ENCODE assay signal across 9 cellular contexts in genomic region chr6:37704498-37704897, GRCh38. TPM values are rescaled to one million over a fixed set of nuclear protein-coding genes. Genes with fewer than 3 reads are reported as not detected.
DNase-seq lines count a peak whose midpoint lies in the region; ATAC-seq, FAIRE-seq and TF ChIP-seq lines count a peak whose summit lies in the region.
"Not testable (repeated sequence)": the region's sequence is repeated elsewhere in the genome, so short reads cannot be mapped to it uniquely, and the experiment has no call there.
"Had no signal": no experiment of that assay in that cellular context is flagged by ENCODE, and none has a peak within 500 bp of the region (broad histone marks: within the 10 kb centered on the region; RNA-seq: fewer than 3 reads in every experiment).

No MANE protein-coding gene starts in this region.

- not testable (repeated sequence) for H4K20me1 ChIP-seq in PC-3 (ENCODE audit: low read length); K562 (replicated peaks; ENCODE audit: control insufficient read depth, insufficient read depth, low read length)

- H3K4me3 ChIP-seq in PC-3 (ENCODE audit: low read length); K562: not testable (repeated sequence)
- H3K4me3 ChIP-seq in left ventricle myocardium inferior (peak overlapping the region; percentile 68), sigmoid colon (peak overlapping the region in 1 of 4 donors; percentile 56)

- not testable (repeated sequence) for H3K4me1 ChIP-seq in PC-3 (ENCODE audit: insufficient read depth, low read length)
- H3K4me1 ChIP-seq in K562 (replicated peaks in 1 of 2; ENCODE audit: control insufficient read depth in 2 of 2, insufficient read depth in 2 of 2, low read length in 2 of 2) = peaks cover 8 to 16% of the 10 kb centered on the region in 2 experiments; a peak in 4 of 5 replicates
- H3K4me1 ChIP-seq in left ventricle myocardium inferior = peaks cover 15% of the 10 kb centered on the region
- peaks cover 0 to 19% (median 7%) of the 10 kb centered on the region in 4 donors for H3K4me1 ChIP-seq in sigmoid colon

- not testable (repeated sequence) for H3K27me3 ChIP-seq in CD4-positive, alpha-beta T cell (ENCODE audit: control insufficient read depth, insufficient read depth, low read length); PC-3 (ENCODE audit: low read length); left ventricle myocardium inferior (ENCODE audit: low read depth); sigmoid colon
- peaks cover 11 to 22% of the 10 kb centered on the region in 2 experiments for H3K27me3 ChIP-seq in K562 (ENCODE audit: control insufficient read depth in 2 of 2, insufficient read depth in 2 of 2, low read length in 2 of 2)

- not testable (repeated sequence) for TF ChIP-seq EP300 in K562 (IDR thresholded peaks at IDR 0.05; ENCODE audit: low read length); sigmoid colon (IDR thresholded peaks at IDR 0.05)

- TF ChIP-seq RAD21 in K562 (CRISPR knock-in tag; conservative IDR thresholded peaks at IDR 0.05 in 1 of 2, IDR thresholded peaks at IDR 0.05 in 1 of 2) = not testable (repeated sequence)

- WGBS in K562 (ENCODE audit: insufficient coverage, low coverage, missing lambda C conversion rate) = 64% methylated on average over 3 of the region's 3 CpGs
- WGBS in sigmoid colon, 2 donors = 87 to 98% methylated on average over 3 of the region's 3 CpGs

- TF ChIP-seq POLR2A in K562 (conservative IDR thresholded peaks at IDR 0.05); sigmoid colon (IDR thresholded peaks at IDR 0.05): not testable (repeated sequence)

- not testable (repeated sequence) for H3K9me2 ChIP-seq in PC-3 (replicated peaks; ENCODE audit: low read length)

- in situ Hi-C loops in K562 (cut with MboI) = loop anchor here (25.0 kb wide), 1 partner anchor 783 kb away; no protein-coding TSS in a partner anchor

- intact Hi-C loops in CD4-positive, alpha-beta T cell (cut with DNase I, micrococcal nuclease) = loop anchor here (2.0 to 10.0 kb wide), 3 partner anchors 110 to 790 kb away; partner anchors contain the start of gene ZFAND3 (in 1 of the 2)
- intact Hi-C loops in PC-3 (cut with micrococcal nuclease); left ventricle myocardium inferior (cut with micrococcal nuclease); natural killer cell (cut with micrococcal nuclease); sigmoid colon (cut with DNase I): not testable (repeated sequence)
- intact Hi-C loops in K562 (cut with micrococcal nuclease) = loop anchor here (5.0 kb wide), 1 partner anchor 788 kb away; no protein-coding TSS in a partner anchor

- H3K27ac ChIP-seq in CD4-positive, alpha-beta T cell (ENCODE audit: low read depth, low read length); PC-3 (ENCODE audit: low read length); K562 (ENCODE audit: extremely low read depth, low read depth, low read length): not testable (repeated sequence)
- H3K27ac ChIP-seq in left ventricle myocardium inferior (replicated peaks) (peak overlapping the region; percentile 79), sigmoid colon (peak overlapping the region in 3 of 4 donors; percentile 75 to 79 (median 76))

- not testable (repeated sequence) for BruUV-seq in PC-3 (replicated peaks; lab: Mats Ljungman, UMichigan); K562 (replicated peaks; lab: Mats Ljungman, UMichigan)

- H3K4me1 Mint-ChIP-seq in CD4-positive, alpha-beta T cell (ENCODE audit: low read depth) = peaks cover 12% of the 10 kb centered on the region
- peaks cover 15% of the 10 kb centered on the region for H3K4me1 Mint-ChIP-seq in activated CD8-positive, alpha-beta memory T cell treated with anti-CD3 and anti-CD28 coated beads, Interleukin-2, amount 10 ng/mL, durations not matched to agents 7 days and 5 days
- peaks cover 20 to 24% of the 10 kb centered on the region in 2 donors for H3K4me1 Mint-ChIP-seq in natural killer cell
- H3K4me1 Mint-ChIP-seq in type B pancreatic cell (ENCODE audit: unreplicated experiment) = peaks cover 35% of the 10 kb centered on the region

- H2AFZ ChIP-seq in PC-3 (ENCODE audit: low read length) (0 out of 2 replicates have a peak overlapping the region, but pooled peaks have one; percentile 80), K562 (ENCODE audit: low read depth, low read length) (peak overlapping the region; percentile 94)

- not testable (repeated sequence) for H3K9ac ChIP-seq in PC-3 (ENCODE audit: low read length)
- H3K9ac ChIP-seq in K562 (ENCODE audit: insufficient read depth in 1 of 2, low read depth in 2 of 2, low read length in 2 of 2) = 0 out of 4 replicates have a peak overlapping the region, but pooled peaks of 1 of the 2 experiments have one; percentile 8

- ATAC-seq in CD4-positive, alpha-beta T cell (ENCODE audit: poor library complexity); PC-3; activated CD8-positive, alpha-beta memory T cell treated with anti-CD3 and anti-CD28 coated beads, Interleukin-2, amount 10 ng/mL, durations not matched to agents 7 days and 5 days; K562; natural killer cell: not testable (repeated sequence)

- not testable (repeated sequence) for H3K9me3 Mint-ChIP-seq in CD4-positive, alpha-beta T cell; activated CD8-positive, alpha-beta memory T cell treated with anti-CD3 and anti-CD28 coated beads, Interleukin-2, amount 10 ng/mL, durations not matched to agents 7 days and 5 days (ENCODE audit: low read depth); natural killer cell; type B pancreatic cell

- not testable (repeated sequence) for H3K9me3 ChIP-seq in CD4-positive, alpha-beta T cell (ENCODE audit: control insufficient read depth, low read length); PC-3 (ENCODE audit: low read length); K562 (replicated peaks; ENCODE audit: control insufficient read depth, insufficient read depth, low read depth, low read length); left ventricle myocardium inferior (replicated peaks); sigmoid colon

- H3K4me2 ChIP-seq in PC-3 (ENCODE audit: low read length) (peak overlapping the region; percentile 82; the same call in 1 of the 2 replicates), K562 (ENCODE audit: insufficient read depth, low read length) (peak overlapping the region; percentile 76; the same call in 1 of the 2 replicates)

- CTCF ChIA-PET in CD4-positive, alpha-beta T cell (lab: Charles Lee) = interaction anchor here (1.3 kb wide), 1 partner anchor 12 kb away, joined by 6 read pairs; no protein-coding TSS in a partner anchor
- CTCF ChIA-PET in PC-3 (lab: Charles Lee); K562 (lab: Yijun Ruan, JAX; ENCODE audit: low intra/inter-chr PET ratio): not testable (repeated sequence)
- CTCF ChIA-PET in activated CD8-positive, alpha-beta memory T cell treated with anti-CD3 and anti-CD28 coated beads, Interleukin-2, amount 10 ng/mL, durations not matched to agents 7 days and 5 days (lab: Charles Lee) = interaction anchor here (0.6 to 1.8 kb wide), 7 partner anchors 9 to 935 kb away, joined by 3 to 7 read pairs (median 3); no protein-coding TSS in a partner anchor

- H3K4me3 Mint-ChIP-seq in CD4-positive, alpha-beta T cell = peak overlapping the region; percentile 86
- peak overlapping the region; percentile 60 for H3K4me3 Mint-ChIP-seq in activated CD8-positive, alpha-beta memory T cell treated with anti-CD3 and anti-CD28 coated beads, Interleukin-2, amount 10 ng/mL, durations not matched to agents 7 days and 5 days
- H3K4me3 Mint-ChIP-seq in natural killer cell = peak overlapping the region; percentile 82
- peak overlapping the region; percentile 86 for H3K4me3 Mint-ChIP-seq in type B pancreatic cell

- not testable (repeated sequence) for H3K36me3 ChIP-seq in PC-3 (ENCODE audit: low read depth, low read length); K562 (ENCODE audit: control insufficient read depth, insufficient read depth, low read length); left ventricle myocardium inferior; sigmoid colon

- H3K9me1 ChIP-seq in K562 (ENCODE audit: control insufficient read depth, insufficient read depth, low read length) = not testable (repeated sequence)

- DNase-seq in CD4-positive, alpha-beta T cell; PC-3; activated CD8-positive, alpha-beta memory T cell treated with anti-CD3 and anti-CD28 coated beads, Interleukin-2, amount 10 ng/mL, durations not matched to agents 7 days and 5 days; K562 (ENCODE audit: extremely low read depth in 1 of 4, low spot score in 3 of 4); left ventricle myocardium inferior; natural killer cell; sigmoid colon; type B pancreatic cell (ENCODE audit: extremely low spot score, unreplicated experiment): not testable (repeated sequence)

- not testable (repeated sequence) for H3K79me2 ChIP-seq in PC-3 (ENCODE audit: low read length); K562 (ENCODE audit: control insufficient read depth, insufficient read depth, low read length)

- H3K36me3 Mint-ChIP-seq in CD4-positive, alpha-beta T cell (ENCODE audit: low read depth); activated CD8-positive, alpha-beta memory T cell treated with anti-CD3 and anti-CD28 coated beads, Interleukin-2, amount 10 ng/mL, durations not matched to agents 7 days and 5 days; natural killer cell; type B pancreatic cell: not testable (repeated sequence)

- TF ChIP-seq CTCF in CD4-positive, alpha-beta T cell (IDR thresholded peaks at IDR 0.05); PC-3 (conservative IDR thresholded peaks at IDR 0.05; ENCODE audit: low read depth, low read length); K562 (IDR thresholded peaks at IDR 0.05 in 2 of 3, conservative IDR thresholded peaks at IDR 0.05 in 1 of 3; ENCODE audit: insufficient read depth in 2 of 3, low read depth in 1 of 3, low read length in 3 of 3); left ventricle myocardium inferior (IDR thresholded peaks at IDR 0.05; ENCODE audit: borderline replicate concordance); natural killer cell (IDR thresholded peaks at IDR 0.05); sigmoid colon (IDR thresholded peaks at IDR 0.05); type B pancreatic cell (conservative IDR thresholded peaks at IDR 0.05): not testable (repeated sequence)

- not testable (repeated sequence) for FAIRE-seq in K562 (lab: Jason Lieb, UNC)

- peaks cover 27% of the 10 kb centered on the region for H3K27me3 Mint-ChIP-seq in CD4-positive, alpha-beta T cell
- peaks cover 24% of the 10 kb centered on the region for H3K27me3 Mint-ChIP-seq in activated CD8-positive, alpha-beta memory T cell treated with anti-CD3 and anti-CD28 coated beads, Interleukin-2, amount 10 ng/mL, durations not matched to agents 7 days and 5 days
- peaks cover 19 to 32% of the 10 kb centered on the region in 2 donors for H3K27me3 Mint-ChIP-seq in natural killer cell (ENCODE audit: low read depth in 2 of 2)
- peaks cover 25% of the 10 kb centered on the region for H3K27me3 Mint-ChIP-seq in type B pancreatic cell

- POLR2A ChIA-PET in CD4-positive, alpha-beta T cell (lab: Charles Lee); PC-3 (lab: Charles Lee; ENCODE audit: unreplicated experiment); K562 (lab: Yijun Ruan, JAX): not testable (repeated sequence)

- not testable (repeated sequence) for H3K27ac Mint-ChIP-seq in CD4-positive, alpha-beta T cell; activated CD8-positive, alpha-beta memory T cell treated with anti-CD3 and anti-CD28 coated beads, Interleukin-2, amount 10 ng/mL, durations not matched to agents 7 days and 5 days; natural killer cell
- peak overlapping the region; percentile 85 for H3K27ac Mint-ChIP-seq in type B pancreatic cell

- not testable (repeated sequence) for H3F3A ChIP-seq in PC-3 (ENCODE audit: low read length, unreplicated experiment)

RNA-seq across cellular contexts. Expression of gene MDGA1, which starts 6.8 kb away (rescaled TPM):
- 1 to 10 TPM in 1 of 2 experiments, under 1 TPM in 1; 0.19 to 1.0 TPM for total RNA-seq in CD4-positive, alpha-beta T cell
- total RNA-seq in PC-3 (2014; rRNA removed) (0.15 and 1.4 TPM in 2 replicates), K562 (2014; rRNA removed) (0.50 and 0.57 TPM in 2 replicates), K562 (2014; rRNA removed; fragmentation: Illumina TruSeq; extraction: Trizol) (0.62 and 0.83 TPM in 2 replicates), K562 (2015; rRNA removed; fragmentation: Illumina TruSeq; extraction: Trizol) (0.14 and 0.49 TPM in 2 replicates), K562 (2021) (2.2 and 3.2 TPM in 2 replicates), left ventricle myocardium inferior (3.3 TPM), natural killer cell (10 to 100 TPM in 2 of 3 donors, under 1 TPM in 1; 0.53 to 24.2 (median 16.7) TPM), sigmoid colon (10 to 100 TPM in 1 of 4 donors, 1 to 10 TPM in 3; 1.1 to 11.1 (median 4.3) TPM), type B pancreatic cell (ENCODE audit: low replicate concordance) (10.8 and 24.9 TPM in 2 replicates)
- total RNA-seq in activated CD8-positive, alpha-beta memory T cell treated with anti-CD3 and anti-CD28 coated beads, Interleukin-2, amount 10 ng/mL, durations not matched to agents 7 days and 5 days = 10 to 100 TPM; 15.5 to 26.0 TPM
- total RNA-seq in K562 (2011; cell fraction: chromatin; rRNA removed; ENCODE audit: low replicate concordance) = 3.1 and 9.7 TPM in 2 replicates
- 2.6 and 5.3 TPM in 2 replicates for total RNA-seq in K562 (2011; cell fraction: nucleolus; rRNA removed)
- 3.7 and 6.1 TPM in 2 replicates for total RNA-seq in K562 (2011; cell fraction: nucleoplasm; rRNA removed)
- polyA plus RNA-seq in K562 (2011; rRNA removed) (0.34 and 2.1 TPM in 2 replicates), K562 (2014; fragmentation: Illumina TruSeq; extraction: Trizol) (0.73 and 1.3 TPM in 2 replicates), K562 (2014; fragmentation: Nextera tagmentation; extraction: Ambion mirVana) (under 1 TPM; 0.18 to 0.31 TPM), K562 (2014; rRNA removed) (1.4 and 2.0 TPM in 2 replicates), sigmoid colon (1 to 10 TPM in 1 of 3 donors, under 1 TPM in 2; under 0.01 to 2.7 (median 0.92) TPM)
- polyA plus RNA-seq in K562 (2011; cell fraction: cytosol; rRNA removed) = 0.37 and 4.5 TPM in 2 replicates
- 0.86 and 9.4 TPM in 2 replicates for polyA plus RNA-seq in K562 (2011; cell fraction: nucleus; rRNA removed)
- 0.86 and 2.0 TPM in 2 replicates for polyA plus RNA-seq in K562 (2012)
- polyA minus RNA-seq in K562 (2011; rRNA and poly(A)+ RNA removed) = 0.33 and 2.5 TPM in 2 replicates
- polyA minus RNA-seq in K562 (2011; cell fraction: cytosol; rRNA and poly(A)+ RNA removed) = 1.6 TPM in 1 of 2 replicates, not detected in the other
- 0.56 and 3.8 TPM in 2 replicates for polyA minus RNA-seq in K562 (2011; cell fraction: nucleus; rRNA and poly(A)+ RNA removed)
- total RNA-seq: HT-29 had no signal
